Comparison of ENCODE assay signal across 3 cellular contexts in the genomic region with DNA sequence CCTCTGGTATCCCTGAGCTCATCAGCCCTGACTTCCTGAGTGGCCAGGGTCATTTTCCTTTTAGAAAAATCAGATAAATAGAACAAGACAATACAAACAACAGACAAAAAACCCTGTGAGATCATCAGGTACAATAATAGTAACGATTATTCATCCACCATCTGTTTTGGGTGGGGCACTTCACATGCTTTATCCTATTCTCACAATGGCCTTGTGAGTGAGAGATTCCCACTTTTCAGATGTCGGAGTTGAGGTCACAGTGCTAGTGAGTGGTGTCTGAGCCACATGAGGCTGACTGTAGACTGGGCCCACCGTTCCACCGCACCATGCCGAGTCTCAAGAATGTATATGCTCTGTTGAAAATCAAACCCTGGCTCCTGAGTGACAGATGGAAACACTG.
TF ChIP-seq lines count a peak whose summit lies in the region.

No MANE protein-coding gene starts in this region.

TF ChIP-seq in SK-N-SH, 30 proteins besides CTCF, POLR2A, EP300 and RAD21 (continued from another document):
- TF ChIP-seq MEF2A (IDR thresholded peaks at IDR 0.05; ENCODE audit: borderline replicate concordance, low read depth) = no peak
- no peak for TF ChIP-seq USF2 (IDR thresholded peaks at IDR 0.05; ENCODE audit: borderline replicate concordance, low read depth, low read length)
- TF ChIP-seq FOSL2 (IDR thresholded peaks at IDR 0.05; ENCODE audit: borderline replicate concordance, low read depth) = no peak
- no peak for TF ChIP-seq RXRA (IDR thresholded peaks at IDR 0.05; ENCODE audit: borderline replicate concordance, low read depth)
- TF ChIP-seq JUND (IDR thresholded peaks at IDR 0.05) = no peak
- TF ChIP-seq, protein P1, sequence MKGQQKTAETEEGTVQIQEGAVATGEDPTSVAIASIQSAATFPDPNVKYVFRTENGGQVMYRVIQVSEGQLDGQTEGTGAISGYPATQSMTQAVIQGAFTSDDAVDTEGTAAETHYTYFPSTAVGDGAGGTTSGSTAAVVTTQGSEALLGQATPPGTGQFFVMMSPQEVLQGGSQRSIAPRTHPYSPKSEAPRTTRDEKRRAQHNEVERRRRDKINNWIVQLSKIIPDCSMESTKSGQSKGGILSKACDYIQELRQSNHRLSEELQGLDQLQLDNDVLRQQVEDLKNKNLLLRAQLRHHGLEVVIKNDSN (IDR thresholded peaks at IDR 0.05; ENCODE audit: borderline replicate concordance, low read depth) = no peak
- TF ChIP-seq EZH2phosphoT487 (IDR thresholded peaks at IDR 0.05; ENCODE audit: borderline replicate concordance, low read depth) = no peak
- TF ChIP-seq RCOR1 (IDR thresholded peaks at IDR 0.05; ENCODE audit: low read length) = no peak
- no peak for TF ChIP-seq FOXJ3 (CRISPR knock-in tag; IDR thresholded peaks at IDR 0.05)
- TF ChIP-seq RFX5 (IDR thresholded peaks at IDR 0.05; ENCODE audit: low read length) = no peak
- TF ChIP-seq ZBTB33 (IDR thresholded peaks at IDR 0.05; ENCODE audit: borderline replicate concordance, low read depth) = no peak
- no peak for TF ChIP-seq SMC3 (IDR thresholded peaks at IDR 0.05; ENCODE audit: low read depth, low read length)
- TF ChIP-seq, protein P2, sequence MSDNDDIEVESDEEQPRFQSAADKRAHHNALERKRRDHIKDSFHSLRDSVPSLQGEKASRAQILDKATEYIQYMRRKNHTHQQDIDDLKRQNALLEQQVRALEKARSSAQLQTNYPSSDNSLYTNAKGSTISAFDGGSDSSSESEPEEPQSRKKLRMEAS (IDR thresholded peaks at IDR 0.05; ENCODE audit: low read depth) = no peak

TF ChIP-seq in SK-N-SH treated with all-trans-retinoic acid at 6 μM for 48 hours, 23 proteins besides CTCF, POLR2A, EP300 and RAD21 (continued from another document):
- TF ChIP-seq, protein P3, sequence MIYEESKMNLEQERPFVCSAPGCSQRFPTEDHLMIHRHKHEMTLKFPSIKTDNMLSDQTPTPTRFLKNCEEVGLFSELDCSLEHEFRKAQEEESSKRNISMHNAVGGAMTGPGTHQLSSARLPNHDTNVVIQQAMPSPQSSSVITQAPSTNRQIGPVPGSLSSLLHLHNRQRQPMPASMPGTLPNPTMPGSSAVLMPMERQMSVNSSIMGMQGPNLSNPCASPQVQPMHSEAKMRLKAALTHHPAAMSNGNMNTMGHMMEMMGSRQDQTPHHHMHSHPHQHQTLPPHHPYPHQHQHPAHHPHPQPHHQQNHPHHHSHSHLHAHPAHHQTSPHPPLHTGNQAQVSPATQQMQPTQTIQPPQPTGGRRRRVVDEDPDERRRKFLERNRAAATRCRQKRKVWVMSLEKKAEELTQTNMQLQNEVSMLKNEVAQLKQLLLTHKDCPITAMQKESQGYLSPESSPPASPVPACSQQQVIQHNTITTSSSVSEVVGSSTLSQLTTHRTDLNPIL (CRISPR knock-in tag; IDR thresholded peaks at IDR 0.05; ENCODE audit: low read depth) = no peak
- TF ChIP-seq ZNF8 (CRISPR knock-in tag; IDR thresholded peaks at IDR 0.05) = no peak

TF ChIP-seq in HepG2, 621 proteins besides CTCF, POLR2A, EP300 and RAD21 (continued from another document):
- TF ChIP-seq ZNF609 (CRISPR knock-in tag; IDR thresholded peaks at IDR 0.05; ENCODE audit: borderline replicate concordance) (no peak), BRD4 (CRISPR knock-in tag; IDR thresholded peaks at IDR 0.05) (no peak), ZBTB42 (CRISPR knock-in tag; IDR thresholded peaks at IDR 0.05) (no peak)
